Comparison of ENCODE assay signal across 2 cellular contexts in the genomic region with DNA sequence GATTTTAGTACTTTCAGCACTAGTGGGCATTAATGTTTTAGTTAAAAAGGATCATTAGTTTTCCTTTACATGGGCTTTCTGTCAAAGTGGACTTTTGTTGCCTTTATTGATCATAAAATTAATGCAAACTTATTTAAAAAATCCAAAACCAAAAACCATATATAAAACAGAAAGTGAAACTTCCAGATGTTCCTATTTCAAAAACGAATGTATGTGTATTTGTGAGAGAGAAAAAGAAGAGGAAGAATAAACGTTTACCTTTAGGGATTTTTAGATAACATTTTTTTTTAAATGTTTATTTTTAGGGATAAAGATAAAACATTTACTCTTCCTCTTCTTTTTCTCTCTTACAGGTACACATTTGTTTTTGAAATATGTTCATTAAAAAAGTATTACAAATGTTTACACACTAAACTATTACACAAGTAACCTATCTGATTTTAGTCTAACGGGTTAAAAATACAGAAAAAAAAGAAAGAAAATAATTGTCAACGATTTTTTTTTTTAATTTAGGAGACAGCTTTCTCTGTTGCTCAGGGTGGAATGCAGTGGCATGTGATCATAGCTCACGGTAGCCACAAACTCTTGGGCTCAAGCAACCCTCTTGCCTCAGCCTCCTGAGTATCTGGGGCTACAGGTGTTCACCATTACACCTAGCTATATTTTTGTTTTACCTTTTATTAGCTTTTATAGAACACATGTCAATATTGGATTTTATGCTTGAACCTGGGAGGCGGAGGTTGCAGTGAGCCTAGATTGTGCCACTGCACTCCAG.
TF ChIP-seq lines count a peak whose summit lies in the region.

No MANE protein-coding gene starts in this region.

TF ChIP-seq in liver, 16 proteins besides CTCF, POLR2A, EP300 and RAD21:
- TF ChIP-seq REST (IDR thresholded peaks at IDR 0.05) (no peak), HNF4G (IDR thresholded peaks at IDR 0.05) (no peak), GABPA (IDR thresholded peaks at IDR 0.05 in 1 of 2, conservative IDR thresholded peaks at IDR 0.05 in 1 of 2) (no peak), FOXA1 (IDR thresholded peaks at IDR 0.05) (no peak)
TF ChIP-seq in liver: peak in this region for 0.

TF ChIP-seq in SK-N-SH treated with all-trans-retinoic acid at 6 μM for 48 hours, 23 proteins besides CTCF, POLR2A, EP300 and RAD21 (continued from another document):
- TF ChIP-seq, protein P1, sequence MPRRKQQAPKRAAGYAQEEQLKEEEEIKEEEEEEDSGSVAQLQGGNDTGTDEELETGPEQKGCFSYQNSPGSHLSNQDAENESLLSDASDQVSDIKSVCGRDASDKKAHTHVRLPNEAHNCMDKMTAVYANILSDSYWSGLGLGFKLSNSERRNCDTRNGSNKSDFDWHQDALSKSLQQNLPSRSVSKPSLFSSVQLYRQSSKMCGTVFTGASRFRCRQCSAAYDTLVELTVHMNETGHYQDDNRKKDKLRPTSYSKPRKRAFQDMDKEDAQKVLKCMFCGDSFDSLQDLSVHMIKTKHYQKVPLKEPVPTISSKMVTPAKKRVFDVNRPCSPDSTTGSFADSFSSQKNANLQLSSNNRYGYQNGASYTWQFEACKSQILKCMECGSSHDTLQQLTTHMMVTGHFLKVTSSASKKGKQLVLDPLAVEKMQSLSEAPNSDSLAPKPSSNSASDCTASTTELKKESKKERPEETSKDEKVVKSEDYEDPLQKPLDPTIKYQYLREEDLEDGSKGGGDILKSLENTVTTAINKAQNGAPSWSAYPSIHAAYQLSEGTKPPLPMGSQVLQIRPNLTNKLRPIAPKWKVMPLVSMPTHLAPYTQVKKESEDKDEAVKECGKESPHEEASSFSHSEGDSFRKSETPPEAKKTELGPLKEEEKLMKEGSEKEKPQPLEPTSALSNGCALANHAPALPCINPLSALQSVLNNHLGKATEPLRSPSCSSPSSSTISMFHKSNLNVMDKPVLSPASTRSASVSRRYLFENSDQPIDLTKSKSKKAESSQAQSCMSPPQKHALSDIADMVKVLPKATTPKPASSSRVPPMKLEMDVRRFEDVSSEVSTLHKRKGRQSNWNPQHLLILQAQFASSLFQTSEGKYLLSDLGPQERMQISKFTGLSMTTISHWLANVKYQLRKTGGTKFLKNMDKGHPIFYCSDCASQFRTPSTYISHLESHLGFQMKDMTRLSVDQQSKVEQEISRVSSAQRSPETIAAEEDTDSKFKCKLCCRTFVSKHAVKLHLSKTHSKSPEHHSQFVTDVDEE (CRISPR knock-in tag; IDR thresholded peaks at IDR 0.05), result no peak
- TF ChIP-seq TCF4 (CRISPR knock-in tag; IDR thresholded peaks at IDR 0.05; ENCODE audit: borderline replicate concordance), result no peak
- TF ChIP-seq, protein P2, sequence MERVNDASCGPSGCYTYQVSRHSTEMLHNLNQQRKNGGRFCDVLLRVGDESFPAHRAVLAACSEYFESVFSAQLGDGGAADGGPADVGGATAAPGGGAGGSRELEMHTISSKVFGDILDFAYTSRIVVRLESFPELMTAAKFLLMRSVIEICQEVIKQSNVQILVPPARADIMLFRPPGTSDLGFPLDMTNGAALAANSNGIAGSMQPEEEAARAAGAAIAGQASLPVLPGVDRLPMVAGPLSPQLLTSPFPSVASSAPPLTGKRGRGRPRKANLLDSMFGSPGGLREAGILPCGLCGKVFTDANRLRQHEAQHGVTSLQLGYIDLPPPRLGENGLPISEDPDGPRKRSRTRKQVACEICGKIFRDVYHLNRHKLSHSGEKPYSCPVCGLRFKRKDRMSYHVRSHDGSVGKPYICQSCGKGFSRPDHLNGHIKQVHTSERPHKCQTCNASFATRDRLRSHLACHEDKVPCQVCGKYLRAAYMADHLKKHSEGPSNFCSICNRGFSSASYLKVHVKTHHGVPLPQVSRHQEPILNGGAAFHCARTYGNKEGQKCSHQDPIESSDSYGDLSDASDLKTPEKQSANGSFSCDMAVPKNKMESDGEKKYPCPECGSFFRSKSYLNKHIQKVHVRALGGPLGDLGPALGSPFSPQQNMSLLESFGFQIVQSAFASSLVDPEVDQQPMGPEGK (CRISPR knock-in tag; IDR thresholded peaks at IDR 0.05; ENCODE audit: borderline replicate concordance), result no peak
TF ChIP-seq in SK-N-SH treated with all-trans-retinoic acid at 6 μM for 48 hours: peak in this region for 0.
